8 cellular contexts compared by ENCODE assay signal in the genomic region with DNA sequence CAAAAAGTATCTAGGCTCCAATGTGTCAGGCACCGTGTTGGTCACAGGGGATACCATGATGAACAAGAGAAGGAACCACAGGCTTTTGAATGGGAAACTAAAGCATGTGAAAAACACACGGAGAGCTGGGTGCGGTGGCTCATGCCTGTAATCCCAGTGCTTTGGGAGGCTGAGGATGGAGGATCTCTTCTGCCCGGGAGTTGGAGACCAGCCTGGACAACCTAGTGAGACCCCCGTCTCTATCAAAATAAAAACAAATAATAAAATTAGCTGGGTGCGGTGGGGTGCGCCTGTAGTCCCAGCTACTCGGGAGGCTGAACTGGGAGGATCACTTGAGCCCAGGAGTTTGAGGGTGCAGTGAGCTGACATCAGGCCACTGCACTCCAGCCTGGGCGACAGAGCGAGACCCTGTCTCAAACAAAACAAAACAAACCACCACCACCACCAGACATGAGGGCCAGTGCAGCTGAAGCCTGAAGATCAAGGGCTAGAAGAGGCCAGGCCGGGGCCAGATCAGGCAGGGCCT. TPM values are rescaled to one million over a fixed set of nuclear protein-coding genes. Genes with fewer than 3 reads are reported as not detected.
DNase-seq lines count a peak whose midpoint lies in the region; ATAC-seq, FAIRE-seq and TF ChIP-seq lines count a peak whose summit lies in the region.

No MANE protein-coding gene starts in this region.

- peak overlapping the region; percentile 81 for H2AFZ ChIP-seq in DND-41 (ENCODE audit: low read depth, low read length)

- no peak for TF ChIP-seq POLR2A in lower leg skin (IDR thresholded peaks at IDR 0.05)

- FAIRE-seq in pancreas (lab: Jason Lieb, UNC), result no peak

- H3K4me1 ChIP-seq in DND-41 (ENCODE audit: insufficient read depth, low read length), result peaks cover 33% of the 10 kb centered on the region
- H3K4me1 ChIP-seq in NT2/D1 (ENCODE audit: insufficient read depth, insufficient read length), result peaks cover 2% of the 10 kb centered on the region
- H3K4me1 ChIP-seq in pancreas, result peaks cover 0 to 7% (median 7%) of the 10 kb centered on the region in 3 donors

- H3K4me3 ChIP-seq in DND-41 (ENCODE audit: low read depth in 1 of 2, low read length in 2 of 2), result peak overlapping the region; percentile 50 to 96
- peak overlapping the region; percentile 89 for H3K4me3 ChIP-seq in NT2/D1 (ENCODE audit: insufficient read length, low read depth)
- H3K4me3 ChIP-seq in pancreas, result peak overlapping the region; percentile 59 to 97 (median 79)
- no peak overlapping the region for H3K4me3 ChIP-seq in lower leg skin (ENCODE audit: low read depth, poor library complexity, severe bottlenecking)

- TF ChIP-seq CTCF in DND-41 (IDR thresholded peaks at IDR 0.05; ENCODE audit: borderline replicate concordance, extremely low read depth, low read length, poor library complexity, severe bottlenecking), result no peak
- no peak for TF ChIP-seq CTCF in endothelial cell (IDR thresholded peaks at IDR 0.05; ENCODE audit: unreplicated experiment)
- no peak for TF ChIP-seq CTCF in pancreas (IDR thresholded peaks at IDR 0.05)
- TF ChIP-seq CTCF in lower leg skin (IDR thresholded peaks at IDR 0.05), result no peak

- peak overlapping the region; percentile 88 for H3K27ac ChIP-seq in DND-41 (ENCODE audit: low read length)
- H3K27ac ChIP-seq in pancreas, result peak overlapping the region; percentile 70 to 84 (median 80)

- intact Hi-C loops in pancreas (cut with DNase I), result no loop called here
- intact Hi-C loops in lower leg skin (cut with DNase I; ENCODE audit: low total_unique reads), result no loop called here

- H3K36me3 ChIP-seq in DND-41 (ENCODE audit: insufficient read depth, low read length) (peaks cover 30% of the 10 kb centered on the region), NT2/D1 (ENCODE audit: insufficient read depth, insufficient read length, low read length) (peaks cover 31% of the 10 kb centered on the region), pancreas (peaks cover 0 to 18% (median 0%) of the 10 kb centered on the region in 3 donors)

- peaks cover 26% of the 10 kb centered on the region for H3K79me2 ChIP-seq in DND-41 (ENCODE audit: insufficient read depth, low read length)

- peak overlapping the region; percentile 94 for H3K4me3 Mint-ChIP-seq in endothelial cell (ENCODE audit: unreplicated experiment)

- H3K4me2 ChIP-seq in DND-41 (ENCODE audit: insufficient read depth, low read length), result peak overlapping the region; percentile 88

- peaks cover 37% of the 10 kb centered on the region for H3K4me1 Mint-ChIP-seq in endothelial cell (ENCODE audit: unreplicated experiment)

- H3K9me3 ChIP-seq in DND-41 (ENCODE audit: insufficient read depth, low read length, severe bottlenecking), result no peaks in the 10 kb centered on the region
- H3K9me3 ChIP-seq in NT2/D1 (ENCODE audit: insufficient read depth, low read length), result no peaks in the 10 kb centered on the region
- H3K9me3 ChIP-seq in pancreas, result no peaks in the 10 kb centered on the region

- peaks cover 12% of the 10 kb centered on the region for H3K27me3 Mint-ChIP-seq in endothelial cell (ENCODE audit: unreplicated experiment)

- H3K27me3 ChIP-seq in DND-41 (ENCODE audit: insufficient read depth, low read length, poor library complexity) (no peaks in the 10 kb centered on the region), NT2/D1 (ENCODE audit: insufficient read depth, insufficient read length) (no peaks in the 10 kb centered on the region), pancreas (no peaks in the 10 kb centered on the region)

- H3K9me3 Mint-ChIP-seq in endothelial cell (ENCODE audit: unreplicated experiment), result no peaks in the 10 kb centered on the region

- H3K9ac ChIP-seq in DND-41 (ENCODE audit: low read depth, low read length), result peak overlapping the region; percentile 85
- H3K9ac ChIP-seq in NT2/D1 (ENCODE audit: insufficient read length, low read depth), result peak overlapping the region; percentile 93

- ATAC-seq in DND-41 (ENCODE audit: insufficient read depth, low read depth) (peak; percentile 3; the same call in 2 of the 3 replicates), pancreas (peak in 1 of 4 donors; percentile 4), GM18520 (IDR thresholded peaks at IDR 0.05; ENCODE audit: unreplicated experiment) (no peak)

- peaks cover 27% of the 10 kb centered on the region for H3K36me3 Mint-ChIP-seq in endothelial cell (ENCODE audit: low read depth, unreplicated experiment)

- 76 to 78% methylated on average over 11 of the region's 11 CpGs for WGBS in pancreas, 2 donors
- 78 to 79% methylated on average over 11 of the region's 11 CpGs for WGBS in lower leg skin, 2 donors

- H4K20me1 ChIP-seq in DND-41 (ENCODE audit: insufficient read depth, low read length), result peaks cover 21% of the 10 kb centered on the region

- peak overlapping the region; percentile 92 for H3K27ac Mint-ChIP-seq in endothelial cell (ENCODE audit: unreplicated experiment)

- DNase-seq in DND-41 (no peak), NT2/D1 (ENCODE audit: low read depth, low spot score) (no peak), endothelial cell (ENCODE audit: low spot score) (no peak), pancreas (no peak), NCI-H1105 (lab: John Stamatoyannopoulos, UW) (no peak), NCI-H82 treated with DMSO at 0.1 percent for 48 hours (lab: John Stamatoyannopoulos, UW; ENCODE audit: unreplicated experiment) (no peak), lower leg skin (ENCODE audit: low spot score in 2 of 2) (no peak)

RNA-seq across cellular contexts. Expression of gene COPS6, which starts 0.6 kb away (rescaled TPM):
- 82.4 TPM for total RNA-seq in endothelial cell (ENCODE audit: unreplicated experiment)
- 10 to 100 TPM; 34.6 to 44.0 (median 38.3) TPM for total RNA-seq in pancreas
- polyA plus RNA-seq in pancreas, result 10 to 100 TPM; 46.0 to 82.0 TPM
- total RNA-seq in lower leg skin, result 10 to 100 TPM; 22.3 to 42.7 (median 30.0) TPM

RNA-seq across cellular contexts. Expression of gene ZNF3, which starts 6.6 kb away (rescaled TPM):
- total RNA-seq in endothelial cell (ENCODE audit: unreplicated experiment) (47.7 TPM), pancreas (10 to 100 TPM in 5 of 6 donors, 1 to 10 TPM in 1; 9.6 to 21.2 (median 13.2) TPM), lower leg skin (10 to 100 TPM; 16.4 to 25.9 (median 20.8) TPM)
- 10 to 100 TPM; 15.8 to 21.1 TPM for polyA plus RNA-seq in pancreas

RNA-seq across cellular contexts. Expression of gene MCM7, which starts 13.0 kb away (rescaled TPM):
- 119 TPM for total RNA-seq in endothelial cell (ENCODE audit: unreplicated experiment)
- total RNA-seq in pancreas, result 10 to 100 TPM; 21.7 to 38.4 (median 24.1) TPM
- 10 to 100 TPM; 63.1 to 77.0 TPM for polyA plus RNA-seq in pancreas
- total RNA-seq in lower leg skin, result 10 to 100 TPM; 41.5 to 52.2 (median 50.4) TPM

RNA-seq across cellular contexts. Expression of gene AP4M1, which starts 13.3 kb away (rescaled TPM):
- total RNA-seq in endothelial cell (ENCODE audit: unreplicated experiment) (17.8 TPM), pancreas (10 to 100 TPM in 5 of 6 donors, 1 to 10 TPM in 1; 8.6 to 14.6 (median 10.9) TPM), lower leg skin (10 to 100 TPM; 18.6 to 24.6 (median 21.0) TPM)
- 10 to 100 TPM; 23.5 to 25.4 TPM for polyA plus RNA-seq in pancreas

RNA-seq across cellular contexts. Expression of gene TAF6, which starts 31.0 kb away (rescaled TPM):
- total RNA-seq in endothelial cell (ENCODE audit: unreplicated experiment), result 71.8 TPM
- 10 to 100 TPM; 11.7 to 27.2 (median 13.9) TPM for total RNA-seq in pancreas
- polyA plus RNA-seq in pancreas, result 10 to 100 TPM; 31.3 to 39.6 TPM
- total RNA-seq in lower leg skin, result 10 to 100 TPM; 37.1 to 74.3 (median 42.1) TPM
